ENCODE assay signal across 24 cellular contexts in genomic region chr6:81790034-81790433, GRCh38. TPM values are rescaled to one million over a fixed set of nuclear protein-coding genes. Genes with fewer than 3 reads are reported as not detected.
DNase-seq lines count a peak whose midpoint lies in the region; ATAC-seq and TF ChIP-seq lines count a peak whose summit lies in the region.
"Had no signal": no experiment of that assay in that cellular context is flagged by ENCODE, and none has a peak within 500 bp of the region (broad histone marks: within the 10 kb centered on the region; RNA-seq: fewer than 3 reads in every experiment).

No MANE protein-coding gene starts in this region.

- H3K4me2 ChIP-seq in hepatocyte (no peak overlapping the region), MM.1S (ENCODE audit: low read depth, low read length) (no peak overlapping the region)

- H3K9me3 ChIP-seq in HUES48 (ENCODE audit: control insufficient read depth, insufficient read depth, low read length) (no peaks in the 10 kb centered on the region), hepatocyte (ENCODE audit: low read depth) (no peaks in the 10 kb centered on the region), MM.1S (replicated peaks; ENCODE audit: insufficient read depth, low read length) (no peaks in the 10 kb centered on the region)
- H3K9me3 ChIP-seq: HAP-1, MG63, SJSA1 had no signal

- H3K9ac ChIP-seq in HUES48 (ENCODE audit: low read depth, low read length) = no peak overlapping the region
- no peak overlapping the region for H3K9ac ChIP-seq in MM.1S (ENCODE audit: low read length)

- H3K27me3 ChIP-seq in HUES48 (ENCODE audit: control insufficient read depth, insufficient read depth, low read length) (no peaks in the 10 kb centered on the region), hepatocyte (no peaks in the 10 kb centered on the region), MM.1S (replicated peaks; ENCODE audit: insufficient read depth, low read length) (no peaks in the 10 kb centered on the region)
- H3K27me3 ChIP-seq: MG63, SJSA1 had no signal

- H4K20me1 ChIP-seq in hepatocyte (ENCODE audit: insufficient read depth, poor library complexity, severe bottlenecking) (no peaks in the 10 kb centered on the region), MM.1S (ENCODE audit: insufficient read depth, low read length) (no peaks in the 10 kb centered on the region)

- peaks cover 47% of the 10 kb centered on the region for H3K4me1 ChIP-seq in HUES48 (ENCODE audit: control insufficient read depth, insufficient read depth, low read length)
- H3K4me1 ChIP-seq in hepatocyte (ENCODE audit: insufficient read depth) = peaks cover 12% of the 10 kb centered on the region
- no peaks in the 10 kb centered on the region for H3K4me1 ChIP-seq in MM.1S (ENCODE audit: low read length)
- H3K4me1 ChIP-seq: HAP-1 had no signal

- H2AFZ ChIP-seq in hepatocyte (no peak overlapping the region), MM.1S (ENCODE audit: low read length) (no peak overlapping the region)

- peak overlapping the region; percentile 50 for H3K27ac ChIP-seq in HUES48 (ENCODE audit: low read depth, low read length)
- H3K27ac ChIP-seq in hepatocyte = peak overlapping the region; percentile 73
- no peak overlapping the region for H3K27ac ChIP-seq in MM.1S (ENCODE audit: low read length)
- H3K27ac ChIP-seq: C4-2B, HL-60, SJSA1 had no signal

- H3K9me2 ChIP-seq in hepatocyte (replicated peaks; ENCODE audit: insufficient read depth) = no peaks in the 10 kb centered on the region
- H3K9me2 ChIP-seq in MM.1S (replicated peaks; ENCODE audit: insufficient read depth, low read length) = no peaks in the 10 kb centered on the region

- no peaks in the 10 kb centered on the region for H3F3A ChIP-seq in MM.1S (ENCODE audit: insufficient read depth, low read length)

- no peak for ATAC-seq in GM21723 (IDR thresholded peaks at IDR 0.05; ENCODE audit: unreplicated experiment)
- ATAC-seq: CD8-positive, alpha-beta T cell had no signal

- DNase-seq in hepatocyte (ENCODE audit: low spot score) = no peak
- peak; percentile 26 for DNase-seq in iPS-NIHi11 (ENCODE audit: low spot score)
- DNase-seq in Kasumi-1 (lab: John Stamatoyannopoulos, UW) = no peak
- no peak for DNase-seq in MM.1S
- DNase-seq in 8988T = no peak
- DNase-seq: CD8-positive, alpha-beta T cell; DMS79 treated with DMSO at 0.1 percent for 48 hours; GF-D8; HFFc6; KBM-7; MG63; NCI-H2029; NCI-H446 treated with DMSO at 0.1 percent for 48 hours; NCI-H526; NCI-H82; NK-92 treated with Interleukin-12 subunit alpha and Interleukin-12 subunit beta, amount 100 ng/mL, for 24 hours; Right ventricle myocardium superior; RPMI8226 had no signal

- no peaks in the 10 kb centered on the region for H3K79me2 ChIP-seq in hepatocyte
- no peaks in the 10 kb centered on the region for H3K79me2 ChIP-seq in MM.1S (ENCODE audit: low read length)

- H3K36me3 ChIP-seq in HUES48 (ENCODE audit: control insufficient read depth, insufficient read depth, low read length) (no peaks in the 10 kb centered on the region), hepatocyte (replicated peaks; ENCODE audit: insufficient read depth, low read depth) (no peaks in the 10 kb centered on the region), MM.1S (replicated peaks; ENCODE audit: insufficient read depth, low read length) (no peaks in the 10 kb centered on the region)
- H3K36me3 ChIP-seq: HAP-1, MG63, SJSA1 had no signal

- H3K4me3 ChIP-seq in HUES48 (ENCODE audit: low read depth, low read length) (peak overlapping the region; percentile 42; the same call in 1 of the 2 replicates), hepatocyte (no peak overlapping the region), MM.1S (ENCODE audit: low read length) (no peak overlapping the region)
- H3K4me3 ChIP-seq: HAP-1, MG63, SJSA1 had no signal

- 82% methylated on average over 2 of the region's 2 CpGs for WGBS in hepatocyte (ENCODE audit: low lambda C conversion rate, missing lambda C conversion rate)

- TF ChIP-seq CTCF in hepatocyte (IDR thresholded peaks at IDR 0.05; ENCODE audit: poor library complexity) (no peak), MM.1S (IDR thresholded peaks at IDR 0.05; ENCODE audit: low read length) (no peak)

RNA-seq across cellular contexts. Expression of gene TENT5A, which starts 37.6 kb away (rescaled TPM):
- 87.4 and 101 TPM in 2 replicates for total RNA-seq in hepatocyte
- polyA plus RNA-seq in hepatocyte = 79.6 and 90.7 TPM in 2 replicates
